Comparison of ENCODE assay signal across 31 cellular contexts in the genomic region with DNA sequence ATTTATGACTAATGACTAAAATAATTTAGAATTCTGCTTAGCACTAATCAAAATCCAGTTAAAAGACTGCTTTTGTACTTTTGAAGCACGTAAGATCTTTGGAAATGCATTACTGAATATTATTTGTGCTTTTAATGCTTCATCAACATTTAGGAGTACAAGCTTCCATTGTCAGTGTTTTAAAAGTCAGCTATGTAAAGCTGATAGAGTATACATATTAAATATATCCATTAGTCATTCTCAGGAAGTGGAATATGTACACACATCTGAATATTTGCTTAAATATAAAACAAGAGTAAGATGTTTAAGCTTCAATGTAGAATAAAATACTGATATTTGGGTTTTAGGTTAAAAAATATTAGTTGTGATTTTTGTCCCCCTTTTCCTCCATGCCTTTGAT. TPM values are rescaled to one million over a fixed set of nuclear protein-coding genes. Genes with fewer than 3 reads are reported as not detected.
"Had no signal": no experiment of that assay in that cellular context is flagged by ENCODE, and none has a peak within 500 bp of the region (broad histone marks: within the 10 kb centered on the region; RNA-seq: fewer than 3 reads in every experiment).

No MANE protein-coding gene starts in this region.

- H3K9me3 Mint-ChIP-seq: activated CD4-positive, alpha-beta memory T cell treated with anti-CD3 and anti-CD28 coated beads, Interleukin-2, amount 10 ng/mL, durations not matched to agents 7 days and 5 days; activated CD4-positive, alpha-beta T cell treated with anti-CD3 and anti-CD28 coated beads, Interleukin-2, amount 10 ng/mL, durations not matched to agents 7 days and 5 days; activated naive CD4-positive, alpha-beta T cell treated with anti-CD3 and anti-CD28 coated beads, Interleukin-2, amount 10 ng/mL, durations not matched to agents 7 days and 5 days; activated T-cell treated with anti-CD3 and anti-CD28 coated beads, Interleukin-2, amount 50 U/mL, for 24 hours; activated T-cell treated with anti-CD3 and anti-CD28 coated beads, Interleukin-2, amount 50 U/mL, for 72 hours; central memory CD8-positive, alpha-beta T cell; dendritic cell treated with granulocyte-macrophage colony-stimulating factor and Interleukin-4, amounts not matched to agents 40 ng/mL and 50 ng/mL, for 4 days had no signal

- FAIRE-seq: astrocyte, bronchial epithelial cell, endothelial cell of umbilical vein, frontal cortex had no signal

- H3K36me3 ChIP-seq: brain microvascular endothelial cell, esophagus squamous epithelium had no signal

- H3K4me3 ChIP-seq: coronary artery, dorsolateral prefrontal cortex, esophagus squamous epithelium had no signal

- H3K36me3 Mint-ChIP-seq: activated naive CD4-positive, alpha-beta T cell treated with anti-CD3 and anti-CD28 coated beads, Interleukin-2, amount 10 ng/mL, durations not matched to agents 7 days and 5 days; activated naive CD8-positive, alpha-beta T cell had no signal

- H3K4me1 ChIP-seq: esophagus squamous epithelium had no signal

- H3K27ac ChIP-seq: brain microvascular endothelial cell, coronary artery, epithelial cell of prostate, esophagus squamous epithelium had no signal

- H3K27ac Mint-ChIP-seq: activated CD4-positive, alpha-beta memory T cell treated with anti-CD3 and anti-CD28 coated beads, Interleukin-2, amount 10 ng/mL, durations not matched to agents 7 days and 5 days; activated CD4-positive, alpha-beta T cell treated with anti-CD3 and anti-CD28 coated beads, Interleukin-2, amount 10 ng/mL, durations not matched to agents 7 days and 5 days; activated naive CD4-positive, alpha-beta T cell treated with anti-CD3 and anti-CD28 coated beads, Interleukin-2, amount 10 ng/mL, durations not matched to agents 7 days and 5 days; activated naive CD8-positive, alpha-beta T cell; activated T-cell treated with anti-CD3 and anti-CD28 coated beads, Interleukin-2, amount 50 U/mL, for 24 hours; activated T-cell treated with anti-CD3 and anti-CD28 coated beads, Interleukin-2, amount 50 U/mL, for 72 hours; dendritic cell treated with granulocyte-macrophage colony-stimulating factor and Interleukin-4, amounts not matched to agents 40 ng/mL and 50 ng/mL, for 4 days had no signal

- DNase-seq: activated CD4-positive, alpha-beta memory T cell treated with anti-CD3 and anti-CD28 coated beads, Interleukin-2, amount 10 ng/mL, durations not matched to agents 7 days and 5 days; activated CD4-positive, alpha-beta T cell treated with anti-CD3 and anti-CD28 coated beads for 1 hour; activated CD4-positive, alpha-beta T cell treated with anti-CD3 and anti-CD28 coated beads for 4 hours; activated CD4-positive, alpha-beta T cell treated with anti-CD3 and anti-CD28 coated beads, Interleukin-2, amount 10 ng/mL, durations not matched to agents 7 days and 5 days; activated CD4-positive, alpha-beta T cell treated with anti-CD3 and anti-CD28 coated beads, Interleukin-2, amount 50 U/mL, for 4 hours; activated CD4-positive, CD25-positive, alpha-beta regulatory T cell; activated CD8-positive, alpha-beta memory T cell treated with anti-CD3 and anti-CD28 coated beads, Interleukin-2, amount 50 U/mL, for 48 hours; activated gamma-delta T cell; activated naive CD4-positive, alpha-beta T cell; activated naive CD4-positive, alpha-beta T cell treated with anti-CD3 and anti-CD28 coated beads, Interleukin-2, amount 10 ng/mL, durations not matched to agents 7 days and 5 days; activated T-cell treated with anti-CD3 and anti-CD28 coated beads for 4 hours; activated T-cell treated with anti-CD3 and anti-CD28 coated beads, Interleukin-2, amount 50 U/mL, for 24 hours; activated T-cell treated with anti-CD3 and anti-CD28 coated beads, Interleukin-2, amount 50 U/mL, for 72 hours; amniotic stem cell; anterior cingulate cortex; brain microvascular endothelial cell; dorsolateral prefrontal cortex; effector memory CD4-positive, alpha-beta T cell; esophagus squamous epithelium; head of caudate nucleus; hippocampal formation; T-helper 2 cell had no signal

- H3K9me3 ChIP-seq: esophagus squamous epithelium had no signal

- H3K27me3 ChIP-seq: brain microvascular endothelial cell, dorsolateral prefrontal cortex, esophagus squamous epithelium had no signal

- ATAC-seq: activated T-cell treated with anti-CD3 and anti-CD28 coated beads, Interleukin-2, amount 50 U/mL, for 72 hours had no signal

RNA-seq across cellular contexts. Expression of gene ANK2, which starts 54.1 kb away (rescaled TPM):
- total RNA-seq: endothelial cell of umbilical vein had no signal
- polyA plus RNA-seq: endothelial cell of umbilical vein had no signal
